2 cellular contexts compared by ENCODE assay signal in the genomic region with DNA sequence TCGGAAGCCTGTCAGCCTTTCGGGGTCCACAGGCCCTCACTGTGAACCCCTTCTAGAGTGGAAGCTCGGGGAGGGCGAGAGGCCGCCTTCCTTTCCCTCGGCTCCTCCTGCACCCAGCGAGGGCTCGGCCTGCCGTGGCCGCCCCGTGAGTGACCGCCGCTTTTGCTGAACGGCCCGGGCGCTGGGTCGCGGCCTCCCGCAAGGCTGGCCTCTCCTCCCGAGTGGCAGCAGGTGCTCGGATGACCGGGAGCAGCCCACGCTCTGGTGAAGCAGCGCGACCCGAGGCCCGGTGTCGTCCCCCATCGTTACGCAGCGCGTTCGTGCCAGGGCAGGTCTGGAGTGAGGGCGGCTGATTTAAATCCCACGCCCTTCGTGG.
TF ChIP-seq lines count a peak whose summit lies in the region.

No MANE protein-coding gene starts in this region.

TF ChIP-seq in GM23338, 12 proteins besides CTCF, POLR2A, EP300 and RAD21 (continued from another document):
- TF ChIP-seq EZH2phosphoT487 (IDR thresholded peaks at IDR 0.05; ENCODE audit: unreplicated experiment), result no peak

TF ChIP-seq in GM12878, 131 proteins besides CTCF, POLR2A, EP300 and RAD21 (continued from another document):
- TF ChIP-seq ZNF24 (IDR thresholded peaks at IDR 0.05), result no peak
- TF ChIP-seq CHD4 (IDR thresholded peaks at IDR 0.05), result no peak
- no peak for TF ChIP-seq SIX5 (IDR thresholded peaks at IDR 0.05; ENCODE audit: low read depth, low read length, severe bottlenecking)
- no peak for TF ChIP-seq JUNB (IDR thresholded peaks at IDR 0.05)
- TF ChIP-seq ETV6 (conservative IDR thresholded peaks at IDR 0.05 in 1 of 2, IDR thresholded peaks at IDR 0.05 in 1 of 2; ENCODE audit: borderline replicate concordance in 1 of 2, low read depth in 1 of 2), result no peak
- no peak for TF ChIP-seq ZNF274 (IDR thresholded peaks at IDR 0.05; ENCODE audit: insufficient read depth, insufficient read length)
- TF ChIP-seq ATF7 (IDR thresholded peaks at IDR 0.05; ENCODE audit: low read depth), result no peak
- no peak for TF ChIP-seq EED (IDR thresholded peaks at IDR 0.05; ENCODE audit: low read depth)
- TF ChIP-seq FOXK2 (IDR thresholded peaks at IDR 0.05), result no peak
- TF ChIP-seq CREB1 (IDR thresholded peaks at IDR 0.05; ENCODE audit: low read depth), result no peak
